In genomic region chr3:182628531-182628930, GRCh38 we compare ENCODE assay signal across 24 cellular contexts.
"Had no signal": no experiment of that assay in that cellular context is flagged by ENCODE, and none has a peak within 500 bp of the region (broad histone marks: within the 10 kb centered on the region; RNA-seq: fewer than 3 reads in every experiment).

No MANE protein-coding gene starts in this region.

- H3K4me1 ChIP-seq: colonic mucosa, esophagus muscularis mucosa, gastroesophageal sphincter, heart left ventricle, left lung, lower lobe of right lung had no signal

- H3K79me2 ChIP-seq: hepatocyte had no signal

- ATAC-seq: effector memory CD8-positive, alpha-beta T cell; gastroesophageal sphincter; heart left ventricle; left cardiac atrium; left lung; left ventricle myocardium superior; lower lobe of right lung; naive thymus-derived CD4-positive, alpha-beta T cell had no signal

- H3K4me3 Mint-ChIP-seq: dendritic cell treated with granulocyte-macrophage colony-stimulating factor and Interleukin-4, amounts not matched to agents 40 ng/mL and 50 ng/mL, for 4 days; effector memory CD8-positive, alpha-beta T cell; endodermal cell; immature natural killer cell; memory B cell; naive thymus-derived CD4-positive, alpha-beta T cell had no signal

- H3K27ac ChIP-seq: colonic mucosa, esophagus muscularis mucosa, gastroesophageal sphincter, heart left ventricle, hepatocyte, left lung, lower lobe of right lung had no signal

- H3K9me3 ChIP-seq: colonic mucosa, esophagus muscularis mucosa, gastroesophageal sphincter, heart left ventricle, left lung, lower lobe of right lung had no signal

- H3K36me3 ChIP-seq: colonic mucosa, esophagus muscularis mucosa, gastroesophageal sphincter, heart left ventricle, left lung, lower lobe of right lung had no signal

- FAIRE-seq: endometrium, frontal cortex had no signal

- H3K27me3 ChIP-seq: colonic mucosa, esophagus muscularis mucosa, foreskin keratinocyte, hepatocyte, left lung had no signal

- H3K4me2 ChIP-seq: hepatocyte had no signal

- H3K9me3 Mint-ChIP-seq: dendritic cell treated with granulocyte-macrophage colony-stimulating factor and Interleukin-4, amounts not matched to agents 40 ng/mL and 50 ng/mL, for 4 days; effector memory CD8-positive, alpha-beta T cell; endodermal cell had no signal

- H3K4me1 Mint-ChIP-seq: immature natural killer cell; memory B cell; naive thymus-derived CD4-positive, alpha-beta T cell had no signal

- H2AFZ ChIP-seq: hepatocyte had no signal

- H3K27ac Mint-ChIP-seq: dendritic cell treated with granulocyte-macrophage colony-stimulating factor and Interleukin-4, amounts not matched to agents 40 ng/mL and 50 ng/mL, for 4 days; effector memory CD8-positive, alpha-beta T cell; endodermal cell; immature natural killer cell; memory B cell; naive thymus-derived CD4-positive, alpha-beta T cell had no signal

- DNase-seq: colonic mucosa; cortex of kidney; effector CD8-positive, alpha-beta T cell; effector memory CD8-positive, alpha-beta T cell; endodermal cell; heart left ventricle; hypothalamus; immature natural killer cell; islet precursor cell; left cardiac atrium; left lung; left ventricle myocardium superior; lower lobe of right lung; mesendoderm; midbrain; naive thymus-derived CD4-positive, alpha-beta T cell had no signal

- H3K4me3 ChIP-seq: colonic mucosa, esophagus muscularis mucosa, gastroesophageal sphincter, heart left ventricle, hepatocyte, left lung, lower lobe of right lung had no signal

- H3K27me3 Mint-ChIP-seq: dendritic cell treated with granulocyte-macrophage colony-stimulating factor and Interleukin-4, amounts not matched to agents 40 ng/mL and 50 ng/mL, for 4 days had no signal

- H3K36me3 Mint-ChIP-seq: immature natural killer cell; memory B cell; naive thymus-derived CD4-positive, alpha-beta T cell had no signal
